ENCODE assay signal across 26 cellular contexts in genomic region chr19:16014923-16015804, GRCh38.
"Had no signal": no experiment of that assay in that cellular context is flagged by ENCODE, and none has a peak within 500 bp of the region (broad histone marks: within the 10 kb centered on the region; RNA-seq: fewer than 3 reads in every experiment).

No MANE protein-coding gene starts in this region.

- H3K27me3 ChIP-seq: esophagus muscularis mucosa, gastroesophageal sphincter, heart left ventricle, right atrium auricular region, transverse colon, vagina had no signal

- H3K4me1 Mint-ChIP-seq: activated naive CD8-positive, alpha-beta T cell treated with anti-CD3 and anti-CD28 coated beads, Interleukin-2, amount 50 U/mL, for 24 hours; brain; central memory CD8-positive, alpha-beta T cell; immature natural killer cell; WTC11 had no signal

- H3K4me1 ChIP-seq: esophagus muscularis mucosa, gastroesophageal sphincter, heart left ventricle, prostate gland, right atrium auricular region, transverse colon, vagina had no signal

- H3K27ac Mint-ChIP-seq: activated CD8-positive, alpha-beta T cell treated with anti-CD3 and anti-CD28 coated beads, Interleukin-2, amount 10 ng/mL, durations not matched to agents 7 days and 5 days; activated naive CD8-positive, alpha-beta T cell treated with anti-CD3 and anti-CD28 coated beads, Interleukin-2, amount 50 U/mL, for 24 hours; brain; WTC11 had no signal

- H3K4me3 ChIP-seq: esophagus muscularis mucosa, gastroesophageal sphincter, heart left ventricle, prostate gland, right atrium auricular region, transverse colon, vagina had no signal

- H3K36me3 Mint-ChIP-seq: brain, immature natural killer cell had no signal

- H3K4me3 Mint-ChIP-seq: activated CD8-positive, alpha-beta T cell treated with anti-CD3 and anti-CD28 coated beads, Interleukin-2, amount 10 ng/mL, durations not matched to agents 7 days and 5 days; activated naive CD8-positive, alpha-beta T cell treated with anti-CD3 and anti-CD28 coated beads, Interleukin-2, amount 50 U/mL, for 24 hours; brain; central memory CD8-positive, alpha-beta T cell; immature natural killer cell; naive thymus-derived CD8-positive, alpha-beta T cell; WTC11 had no signal

- DNase-seq: activated CD4-positive, alpha-beta T cell treated with anti-CD3 and anti-CD28 coated beads for 48 hours; activated CD8-positive, alpha-beta memory T cell treated with anti-CD3 and anti-CD28 coated beads, Interleukin-2, amount 50 U/mL, for 4 hours; activated CD8-positive, alpha-beta T cell treated with anti-CD3 and anti-CD28 coated beads, Interleukin-2, amount 10 ng/mL, durations not matched to agents 7 days and 5 days; activated naive CD4-positive, alpha-beta T cell treated with Interleukin-2 at 50 U/mL for 16 hours; activated naive CD8-positive, alpha-beta T cell treated with anti-CD3 and anti-CD28 coated beads, Interleukin-2, amount 50 U/mL, for 24 hours; anterior cingulate cortex; cortex of kidney; effector CD4-positive, alpha-beta T cell; immature natural killer cell; mesenchymal stem cell; naive thymus-derived CD8-positive, alpha-beta T cell; nucleus accumbens; stimulated activated CD4-positive, alpha-beta T cell treated with anti-CD3 and anti-CD28 coated beads, Interleukin-12 subunit alpha, Interleukin-12 subunit beta, amount 100 ng/mL, for 4 hours; stimulated activated CD4-positive, alpha-beta T cell treated with anti-CD3 and anti-CD28 coated beads, Interleukin-1b, Interleukin-23, amount 100 ng/mL, for 48 hours; stimulated activated CD8-positive, alpha-beta memory T cell treated with anti-CD3 and anti-CD28 coated beads, Interleukin-4, amount 100 ng/mL, for 48 hours; stimulated activated naive CD4-positive, alpha-beta T cell treated with Interleukin-2 at 50 U/mL for 16 hours; transverse colon had no signal

- H3K9me3 ChIP-seq: esophagus muscularis mucosa, gastroesophageal sphincter, heart left ventricle, prostate gland, right atrium auricular region, transverse colon, vagina had no signal

- H3K27ac ChIP-seq: esophagus muscularis mucosa, gastroesophageal sphincter, heart left ventricle, prostate gland, right atrium auricular region, transverse colon, vagina had no signal

- H3K9me3 Mint-ChIP-seq: activated naive CD8-positive, alpha-beta T cell treated with anti-CD3 and anti-CD28 coated beads, Interleukin-2, amount 50 U/mL, for 24 hours; central memory CD8-positive, alpha-beta T cell; immature natural killer cell; naive thymus-derived CD8-positive, alpha-beta T cell had no signal

- H3K27me3 Mint-ChIP-seq: activated naive CD8-positive, alpha-beta T cell treated with anti-CD3 and anti-CD28 coated beads, Interleukin-2, amount 50 U/mL, for 24 hours; central memory CD8-positive, alpha-beta T cell; naive thymus-derived CD8-positive, alpha-beta T cell had no signal

- ATAC-seq: activated CD8-positive, alpha-beta T cell treated with anti-CD3 and anti-CD28 coated beads, Interleukin-2, amount 10 ng/mL, durations not matched to agents 7 days and 5 days; activated naive CD8-positive, alpha-beta T cell treated with anti-CD3 and anti-CD28 coated beads, Interleukin-2, amount 50 U/mL, for 24 hours; gastroesophageal sphincter; heart left ventricle; naive thymus-derived CD8-positive, alpha-beta T cell; WTC11 had no signal

- H3K36me3 ChIP-seq: esophagus muscularis mucosa, gastroesophageal sphincter, heart left ventricle, prostate gland, right atrium auricular region, transverse colon, vagina had no signal
